ENCODE assay signal across 2 cellular contexts in the genomic region with DNA sequence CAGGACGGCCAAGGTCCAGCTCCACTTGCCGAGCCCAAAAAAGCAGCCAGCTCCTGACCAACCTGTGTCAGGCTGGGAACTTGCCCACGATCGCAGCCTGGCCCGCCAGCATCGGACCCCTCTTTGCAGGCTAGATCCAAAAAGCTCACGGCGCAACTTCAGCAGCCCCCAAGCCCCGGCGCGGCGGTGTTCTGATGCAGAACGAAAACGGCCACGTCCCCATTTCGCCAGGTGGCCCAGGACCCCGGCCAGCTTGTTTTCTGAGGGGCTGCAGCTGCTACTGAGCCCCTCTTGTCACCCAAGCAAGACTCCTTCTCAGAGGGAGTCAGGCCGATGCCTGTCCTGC.
TF ChIP-seq lines count a peak whose summit lies in the region.

No MANE protein-coding gene starts in this region.

TF ChIP-seq in SK-N-SH, 30 proteins besides CTCF, POLR2A, EP300 and RAD21 (continued from another document):
- no peak for TF ChIP-seq RXRA (IDR thresholded peaks at IDR 0.05; ENCODE audit: borderline replicate concordance, low read depth)
- no peak for TF ChIP-seq CHD2 (IDR thresholded peaks at IDR 0.05; ENCODE audit: low read length, partially characterized antibody)
- no peak for TF ChIP-seq RCOR1 (IDR thresholded peaks at IDR 0.05; ENCODE audit: low read length)
- no peak for TF ChIP-seq GABPA (IDR thresholded peaks at IDR 0.05; ENCODE audit: low read depth)
- TF ChIP-seq NFIC (IDR thresholded peaks at IDR 0.05; ENCODE audit: borderline replicate concordance): no peak
- TF ChIP-seq TCF12 (IDR thresholded peaks at IDR 0.05): no peak
- no peak for TF ChIP-seq EZH2phosphoT487 (IDR thresholded peaks at IDR 0.05; ENCODE audit: borderline replicate concordance, low read depth)
- TF ChIP-seq MEF2A (IDR thresholded peaks at IDR 0.05; ENCODE audit: borderline replicate concordance, low read depth): no peak
- TF ChIP-seq ELF1 (IDR thresholded peaks at IDR 0.05): no peak

TF ChIP-seq in SK-N-SH treated with all-trans-retinoic acid at 6 μM for 48 hours, 23 proteins besides CTCF, POLR2A, EP300 and RAD21 (continued from another document):
- TF ChIP-seq, protein P1, sequence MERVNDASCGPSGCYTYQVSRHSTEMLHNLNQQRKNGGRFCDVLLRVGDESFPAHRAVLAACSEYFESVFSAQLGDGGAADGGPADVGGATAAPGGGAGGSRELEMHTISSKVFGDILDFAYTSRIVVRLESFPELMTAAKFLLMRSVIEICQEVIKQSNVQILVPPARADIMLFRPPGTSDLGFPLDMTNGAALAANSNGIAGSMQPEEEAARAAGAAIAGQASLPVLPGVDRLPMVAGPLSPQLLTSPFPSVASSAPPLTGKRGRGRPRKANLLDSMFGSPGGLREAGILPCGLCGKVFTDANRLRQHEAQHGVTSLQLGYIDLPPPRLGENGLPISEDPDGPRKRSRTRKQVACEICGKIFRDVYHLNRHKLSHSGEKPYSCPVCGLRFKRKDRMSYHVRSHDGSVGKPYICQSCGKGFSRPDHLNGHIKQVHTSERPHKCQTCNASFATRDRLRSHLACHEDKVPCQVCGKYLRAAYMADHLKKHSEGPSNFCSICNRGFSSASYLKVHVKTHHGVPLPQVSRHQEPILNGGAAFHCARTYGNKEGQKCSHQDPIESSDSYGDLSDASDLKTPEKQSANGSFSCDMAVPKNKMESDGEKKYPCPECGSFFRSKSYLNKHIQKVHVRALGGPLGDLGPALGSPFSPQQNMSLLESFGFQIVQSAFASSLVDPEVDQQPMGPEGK (CRISPR knock-in tag; IDR thresholded peaks at IDR 0.05; ENCODE audit: borderline replicate concordance): no peak
- no peak for TF ChIP-seq ZNF70 (CRISPR knock-in tag; IDR thresholded peaks at IDR 0.05)
- TF ChIP-seq, protein P2, sequence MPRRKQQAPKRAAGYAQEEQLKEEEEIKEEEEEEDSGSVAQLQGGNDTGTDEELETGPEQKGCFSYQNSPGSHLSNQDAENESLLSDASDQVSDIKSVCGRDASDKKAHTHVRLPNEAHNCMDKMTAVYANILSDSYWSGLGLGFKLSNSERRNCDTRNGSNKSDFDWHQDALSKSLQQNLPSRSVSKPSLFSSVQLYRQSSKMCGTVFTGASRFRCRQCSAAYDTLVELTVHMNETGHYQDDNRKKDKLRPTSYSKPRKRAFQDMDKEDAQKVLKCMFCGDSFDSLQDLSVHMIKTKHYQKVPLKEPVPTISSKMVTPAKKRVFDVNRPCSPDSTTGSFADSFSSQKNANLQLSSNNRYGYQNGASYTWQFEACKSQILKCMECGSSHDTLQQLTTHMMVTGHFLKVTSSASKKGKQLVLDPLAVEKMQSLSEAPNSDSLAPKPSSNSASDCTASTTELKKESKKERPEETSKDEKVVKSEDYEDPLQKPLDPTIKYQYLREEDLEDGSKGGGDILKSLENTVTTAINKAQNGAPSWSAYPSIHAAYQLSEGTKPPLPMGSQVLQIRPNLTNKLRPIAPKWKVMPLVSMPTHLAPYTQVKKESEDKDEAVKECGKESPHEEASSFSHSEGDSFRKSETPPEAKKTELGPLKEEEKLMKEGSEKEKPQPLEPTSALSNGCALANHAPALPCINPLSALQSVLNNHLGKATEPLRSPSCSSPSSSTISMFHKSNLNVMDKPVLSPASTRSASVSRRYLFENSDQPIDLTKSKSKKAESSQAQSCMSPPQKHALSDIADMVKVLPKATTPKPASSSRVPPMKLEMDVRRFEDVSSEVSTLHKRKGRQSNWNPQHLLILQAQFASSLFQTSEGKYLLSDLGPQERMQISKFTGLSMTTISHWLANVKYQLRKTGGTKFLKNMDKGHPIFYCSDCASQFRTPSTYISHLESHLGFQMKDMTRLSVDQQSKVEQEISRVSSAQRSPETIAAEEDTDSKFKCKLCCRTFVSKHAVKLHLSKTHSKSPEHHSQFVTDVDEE (CRISPR knock-in tag; IDR thresholded peaks at IDR 0.05): no peak
